In genomic region chr1:62139410-62139809, GRCh38 we compare ENCODE assay signal across 10 cellular contexts. TPM values are rescaled to one million over a fixed set of nuclear protein-coding genes. Genes with fewer than 3 reads are reported as not detected.
"Had no signal": no experiment of that assay in that cellular context is flagged by ENCODE, and none has a peak within 500 bp of the region (broad histone marks: within the 10 kb centered on the region; RNA-seq: fewer than 3 reads in every experiment).

No MANE protein-coding gene starts in this region.

- H3K27ac ChIP-seq: GM23248, HL-60 had no signal

- H3K9ac ChIP-seq: GM23248 had no signal

- H3K36me3 ChIP-seq: HAP-1 had no signal

- H3K4me3 Mint-ChIP-seq: HFFc6 had no signal

- H3K9me3 Mint-ChIP-seq: HFFc6 had no signal

- ATAC-seq: HCT116 had no signal

- H3K27ac Mint-ChIP-seq: HFFc6 had no signal

- DNase-seq: GM23248, GOT3, H7, HFFc6, IMR-90 had no signal

- H2AFZ ChIP-seq: GM23248 had no signal

- H3K4me3 ChIP-seq: GM23248, HAP-1 had no signal

- H3K9me3 ChIP-seq: HAP-1 had no signal

RNA-seq across cellular contexts. Expression of gene L1TD1, which starts 55.2 kb away (rescaled TPM):
- total RNA-seq: H4, HFFc6, HT-29, IMR-90 had no signal
